In genomic region chr16:71383054-71383773, GRCh38 we compare ENCODE assay signal across 14 cellular contexts. TPM values are rescaled to one million over a fixed set of nuclear protein-coding genes. Genes with fewer than 3 reads are reported as not detected.
A peak's percentile ranks its signal among the peaks of the same experiment; 100 is the strongest.
DNase-seq lines count a peak whose midpoint lies in the region; ATAC-seq lines count a peak whose summit lies in the region.
"Had no signal": no experiment of that assay in that cellular context is flagged by ENCODE, and none has a peak within 500 bp of the region (broad histone marks: within the 10 kb centered on the region; RNA-seq: fewer than 3 reads in every experiment).

No MANE protein-coding gene starts in this region.

- peak; percentile 36 for DNase-seq in activated CD4-positive, alpha-beta T cell treated with anti-CD3 and anti-CD28 coated beads for 36 hours
- DNase-seq in activated CD4-positive, alpha-beta T cell treated with anti-CD3 and anti-CD28 coated beads, Interleukin-2, amount 50 U/mL, for 1 hour, result no peak
- peak; percentile 41 for DNase-seq in NAMALWA (ENCODE audit: low spot score)
- peak; percentile 78 for DNase-seq in epithelial cell of prostate (ENCODE audit: low read depth, low spot score)
- peak; percentile 39 for DNase-seq in renal cortical epithelial cell (ENCODE audit: low read depth)
- no peak for DNase-seq in CD8-positive, alpha-beta memory T cell
- DNase-seq in SHP77 treated with DMSO at 0.1 percent for 48 hours (lab: John Stamatoyannopoulos, UW), result no peak
- DNase-seq: heart left ventricle, SIG-M5 had no signal

- ATAC-seq in activated CD4-positive, alpha-beta T cell treated with anti-CD3 and anti-CD28 coated beads for 36 hours, result peak; percentile 83
- ATAC-seq in HG02938 (IDR thresholded peaks at IDR 0.05; ENCODE audit: unreplicated experiment), result no peak
- ATAC-seq: heart left ventricle had no signal

- no peaks in the 10 kb centered on the region for H3K36me3 ChIP-seq in CD8-positive, alpha-beta memory T cell (ENCODE audit: insufficient read depth, low read length)
- H3K36me3 ChIP-seq: heart left ventricle had no signal

- H3K4me1 Mint-ChIP-seq in activated CD4-positive, alpha-beta T cell treated with anti-CD3 and anti-CD28 coated beads for 36 hours, result peaks cover 2% of the 10 kb centered on the region
- peaks cover 0 to 5% (median 3%) of the 10 kb centered on the region in 3 donors for H3K4me1 Mint-ChIP-seq in CD8-positive, alpha-beta memory T cell
- H3K4me1 Mint-ChIP-seq: central memory CD8-positive, alpha-beta T cell had no signal

- POLR2A ChIA-PET in activated CD4-positive, alpha-beta T cell treated with anti-CD3 and anti-CD28 coated beads for 36 hours (lab: Charles Lee), result no interaction called here
- POLR2A ChIA-PET in CD8-positive, alpha-beta memory T cell (lab: Charles Lee), result no interaction called here

- H3K4me1 ChIP-seq in CD8-positive, alpha-beta memory T cell (ENCODE audit: insufficient read depth, low read length), result no peaks in the 10 kb centered on the region
- H3K4me1 ChIP-seq: heart left ventricle had no signal

- H3K27me3 ChIP-seq in CD8-positive, alpha-beta memory T cell (ENCODE audit: insufficient read depth, low read length, poor library complexity, severe bottlenecking), result no peaks in the 10 kb centered on the region

- no peaks in the 10 kb centered on the region for H3K9me3 Mint-ChIP-seq in activated CD4-positive, alpha-beta T cell treated with anti-CD3 and anti-CD28 coated beads for 36 hours (ENCODE audit: low read depth)
- H3K9me3 Mint-ChIP-seq in CD8-positive, alpha-beta memory T cell, result peaks cover 0 to 3% (median 0%) of the 10 kb centered on the region in 5 donors
- H3K9me3 Mint-ChIP-seq: central memory CD8-positive, alpha-beta T cell had no signal

- no peak overlapping the region for H3K4me3 Mint-ChIP-seq in activated CD4-positive, alpha-beta T cell treated with anti-CD3 and anti-CD28 coated beads for 36 hours
- no peak overlapping the region for H3K4me3 Mint-ChIP-seq in CD8-positive, alpha-beta memory T cell
- H3K4me3 Mint-ChIP-seq: central memory CD8-positive, alpha-beta T cell had no signal

- H3K4me3 ChIP-seq in CD8-positive, alpha-beta memory T cell (ENCODE audit: low read length), result no peak overlapping the region
- H3K4me3 ChIP-seq: heart left ventricle had no signal

- intact Hi-C loops in activated CD4-positive, alpha-beta T cell treated with anti-CD3 and anti-CD28 coated beads for 36 hours (cut with DNase I, micrococcal nuclease), result no loop called here

- CTCF ChIA-PET in activated CD4-positive, alpha-beta T cell treated with anti-CD3 and anti-CD28 coated beads for 36 hours (lab: Charles Lee), result no interaction called here
- CTCF ChIA-PET in CD8-positive, alpha-beta memory T cell (lab: Charles Lee), result no interaction called here

- H3K27ac ChIP-seq in epithelial cell of prostate, result no peak overlapping the region
- no peak overlapping the region for H3K27ac ChIP-seq in CD8-positive, alpha-beta memory T cell (ENCODE audit: low read depth, low read length)
- H3K27ac ChIP-seq: heart left ventricle had no signal

- no peaks in the 10 kb centered on the region for H3K9me3 ChIP-seq in CD8-positive, alpha-beta memory T cell (ENCODE audit: low read length)
- H3K9me3 ChIP-seq: heart left ventricle had no signal

- no peak overlapping the region for H3K27ac Mint-ChIP-seq in activated CD4-positive, alpha-beta T cell treated with anti-CD3 and anti-CD28 coated beads for 36 hours
- no peak overlapping the region for H3K27ac Mint-ChIP-seq in CD8-positive, alpha-beta memory T cell

- H3K27me3 Mint-ChIP-seq in activated CD4-positive, alpha-beta T cell treated with anti-CD3 and anti-CD28 coated beads for 36 hours, result peaks cover 18% of the 10 kb centered on the region
- peaks cover 15 to 46% of the 10 kb centered on the region in 2 donors for H3K27me3 Mint-ChIP-seq in CD8-positive, alpha-beta memory T cell

- no peaks in the 10 kb centered on the region for H3K36me3 Mint-ChIP-seq in activated CD4-positive, alpha-beta T cell treated with anti-CD3 and anti-CD28 coated beads for 36 hours (ENCODE audit: low read depth)
- no peaks in the 10 kb centered on the region for H3K36me3 Mint-ChIP-seq in CD8-positive, alpha-beta memory T cell

RNA-seq across cellular contexts. Expression of gene CALB2, which starts 24.7 kb away (rescaled TPM):
- not detected for total RNA-seq in activated CD4-positive, alpha-beta T cell treated with anti-CD3 and anti-CD28 coated beads for 36 hours
- total RNA-seq in renal cortical epithelial cell, result not detected in 2 replicates
- not detected for total RNA-seq in CD8-positive, alpha-beta memory T cell
- not detected for polyA plus RNA-seq in CD8-positive, alpha-beta memory T cell
- total RNA-seq: activated CD8-positive, alpha-beta memory T cell treated with anti-CD3 and anti-CD28 coated beads for 36 hours had no signal

RNA-seq across cellular contexts. Expression of gene TLE7, which starts 58.6 kb away (rescaled TPM):
- total RNA-seq in activated CD4-positive, alpha-beta T cell treated with anti-CD3 and anti-CD28 coated beads for 36 hours, result not detected
- total RNA-seq in renal cortical epithelial cell, result not detected in 2 replicates
- total RNA-seq in CD8-positive, alpha-beta memory T cell, result not detected
- polyA plus RNA-seq in CD8-positive, alpha-beta memory T cell, result not detected
- total RNA-seq: activated CD8-positive, alpha-beta memory T cell treated with anti-CD3 and anti-CD28 coated beads for 36 hours; heart left ventricle; subcutaneous adipose tissue had no signal
- polyA plus RNA-seq: BJ, heart left ventricle had no signal

Comparison
In these comparisons a context has a peak if more than half of its experiments do, and no peak if none do; other contexts are left out.
1. DNase-seq: peak in activated CD4-positive, alpha-beta T cell treated with anti-CD3 and anti-CD28 coated beads for 36 hours (single experiment), NAMALWA (single experiment), epithelial cell of prostate (single experiment) and renal cortical epithelial cell (single experiment); none in activated CD4-positive, alpha-beta T cell treated with anti-CD3 and anti-CD28 coated beads, Interleukin-2, amount 50 U/mL, for 1 hour (single experiment), CD8-positive, alpha-beta memory T cell (0 of 5) and SHP77 treated with DMSO at 0.1 percent for 48 hours (single experiment).